In genomic region chr12:40390980-40391379, GRCh38 we compare ENCODE assay signal across 34 cellular contexts.
"Had no signal": no experiment of that assay in that cellular context is flagged by ENCODE, and none has a peak within 500 bp of the region (broad histone marks: within the 10 kb centered on the region; RNA-seq: fewer than 3 reads in every experiment).

No MANE protein-coding gene starts in this region.

- H3K36me3 ChIP-seq: MG63 had no signal

- H3K9ac ChIP-seq: KMS-11 had no signal

- H3K9me3 ChIP-seq: MG63 had no signal

- H3K4me2 ChIP-seq: KMS-11 had no signal

- H3K27me3 ChIP-seq: MG63 had no signal

- DNase-seq: Karpas-422, Kasumi-1, KG1, MG63, MM.1S, MV-4-11, NCI-H1048, NCI-H1092, NCI-H1092 treated with DMSO at 0.1 percent for 48 hours, NCI-H1105, NCI-H1105 treated with DMSO at 0.1 percent for 48 hours, NCI-H1417, NCI-H1417 treated with DMSO at 0.1 percent for 48 hours, NCI-H1436, NCI-H1436 treated with DMSO at 0.1 percent for 48 hours, NCI-H146, NCI-H1694, NCI-H1694 treated with DMSO at 0.1 percent for 48 hours, NCI-H187, NCI-H187 treated with DMSO at 0.1 percent for 48 hours, NCI-H1930, NCI-H2029, NCI-H2029 treated with DMSO at 0.1 percent for 48 hours, NCI-H2081, NCI-H2081 treated with DMSO at 0.1 percent for 48 hours, NCI-H2107, NCI-H2171, NCI-H2171 treated with DMSO at 0.1 percent for 48 hours, NCI-H2227 treated with DMSO at 0.1 percent for 48 hours, NCI-H226, NCI-H345, NCI-H510A, NCI-H510A treated with DMSO at 0.1 percent for 48 hours had no signal

- H3K4me3 ChIP-seq: MG63 had no signal

- H3K27ac ChIP-seq: KMS-11 had no signal
